ENCODE assay signal across 19 cellular contexts in genomic region chr5:158032246-158032645, GRCh38.
"Had no signal": no experiment of that assay in that cellular context is flagged by ENCODE, and none has a peak within 500 bp of the region (broad histone marks: within the 10 kb centered on the region; RNA-seq: fewer than 3 reads in every experiment).

No MANE protein-coding gene starts in this region.

- ATAC-seq: left colon; left lung; lower lobe of right lung; naive thymus-derived CD8-positive, alpha-beta T cell; psoas muscle; right lobe of liver; stimulated activated effector memory CD8-positive, alpha-beta T cell treated with anti-CD3 and anti-CD28 coated beads, Interleukin-12 subunit alpha, Interleukin-12 subunit beta, amount 100 ng/mL, for 72 hours had no signal

- H3K27ac Mint-ChIP-seq: naive thymus-derived CD8-positive, alpha-beta T cell; neural progenitor cell; stimulated activated effector memory CD8-positive, alpha-beta T cell treated with anti-CD3 and anti-CD28 coated beads, Interleukin-12 subunit alpha, Interleukin-12 subunit beta, amount 100 ng/mL, for 72 hours; stimulated activated naive CD8-positive, alpha-beta T cell treated with anti-CD3 and anti-CD28 coated beads, Interleukin-15, Interleukin-2, amounts not matched to agents 100 ng/mL and 50 ng/mL, for 24 hours; type B pancreatic cell had no signal

- H3K4me1 Mint-ChIP-seq: naive thymus-derived CD8-positive, alpha-beta T cell; stimulated activated effector memory CD8-positive, alpha-beta T cell treated with anti-CD3 and anti-CD28 coated beads, Interleukin-12 subunit alpha, Interleukin-12 subunit beta, amount 100 ng/mL, for 72 hours had no signal

- H3K36me3 Mint-ChIP-seq: stimulated activated effector memory CD8-positive, alpha-beta T cell treated with anti-CD3 and anti-CD28 coated beads, Interleukin-12 subunit alpha, Interleukin-12 subunit beta, amount 100 ng/mL, for 72 hours; type B pancreatic cell had no signal

- DNase-seq: kidney; left colon; left lung; lower lobe of right lung; mammary epithelial cell; mesenchymal stem cell; naive thymus-derived CD8-positive, alpha-beta T cell; occipital lobe; psoas muscle; right lobe of liver; stimulated activated CD4-positive, alpha-beta T cell treated with anti-CD3 and anti-CD28 coated beads, Interleukin-2, amount 100 ng/mL, for 24 hours; stimulated activated CD4-positive, alpha-beta T cell treated with anti-CD3 and anti-CD28 coated beads, Interleukin-4, amount 100 ng/mL, for 1 hour; stimulated activated naive CD4-positive, alpha-beta T cell; uterus had no signal

- H3K27me3 Mint-ChIP-seq: type B pancreatic cell had no signal

- H3K4me3 Mint-ChIP-seq: naive thymus-derived CD8-positive, alpha-beta T cell; nephron; neural progenitor cell; stimulated activated effector memory CD8-positive, alpha-beta T cell treated with anti-CD3 and anti-CD28 coated beads, Interleukin-12 subunit alpha, Interleukin-12 subunit beta, amount 100 ng/mL, for 72 hours; stimulated activated naive CD8-positive, alpha-beta T cell treated with anti-CD3 and anti-CD28 coated beads, Interleukin-15, Interleukin-2, amounts not matched to agents 100 ng/mL and 50 ng/mL, for 24 hours; type B pancreatic cell had no signal

- H3K9me3 Mint-ChIP-seq: type B pancreatic cell had no signal
